ENCODE assay signal across 8 cellular contexts in genomic region chr10:70272925-70273316, GRCh38. TPM values are rescaled to one million over a fixed set of nuclear protein-coding genes. Genes with fewer than 3 reads are reported as not detected.
A peak's percentile ranks its signal among the peaks of the same experiment; 100 is the strongest.
DNase-seq lines count a peak whose midpoint lies in the region; ATAC-seq and TF ChIP-seq lines count a peak whose summit lies in the region.

No MANE protein-coding gene starts in this region.

- no peaks in the 10 kb centered on the region for H3K9me3 Mint-ChIP-seq in activated naive CD4-positive, alpha-beta T cell treated with anti-CD3 and anti-CD28 coated beads, Interleukin-2, amount 50 U/mL, for 72 hours
- H3K9me3 Mint-ChIP-seq in glutamatergic neuron (ENCODE audit: unreplicated experiment) = no peaks in the 10 kb centered on the region

- peak in 1 of 2 donors; percentile 12 for DNase-seq in activated naive CD4-positive, alpha-beta T cell treated with anti-CD3 and anti-CD28 coated beads, Interleukin-2, amount 50 U/mL, for 72 hours (ENCODE audit: low spot score in 2 of 2)
- no peak for DNase-seq in activated naive CD4-positive, alpha-beta T cell treated with Interleukin-2 at 50 U/mL for 16 hours
- DNase-seq in RWPE1 (ENCODE audit: low spot score) = peak; percentile 58
- DNase-seq in glutamatergic neuron = no peak
- DNase-seq in thoracic aorta (ENCODE audit: low spot score) = no peak
- no peak for DNase-seq in effector CD8-positive, alpha-beta T cell (lab: John Stamatoyannopoulos, UW)
- DNase-seq in NCI-H82 (lab: John Stamatoyannopoulos, UW) = no peak

- CTCF ChIA-PET in RWPE1 (lab: Yijun Ruan, JAX) = interaction anchor here (0.6 to 2.2 kb wide), 16 partner anchors 11 to 1886 kb away, joined by 3 to 17 read pairs (median 4); no protein-coding TSS in a partner anchor

- H3K27ac Mint-ChIP-seq in activated naive CD4-positive, alpha-beta T cell treated with anti-CD3 and anti-CD28 coated beads, Interleukin-2, amount 50 U/mL, for 72 hours = no peak overlapping the region
- no peak overlapping the region for H3K27ac Mint-ChIP-seq in glutamatergic neuron (ENCODE audit: unreplicated experiment)

- H3K27me3 ChIP-seq in thoracic aorta (replicated peaks; ENCODE audit: insufficient read depth) = no peaks in the 10 kb centered on the region

- no peak overlapping the region for H3K4me3 ChIP-seq in thoracic aorta

- H3K9me3 ChIP-seq in thoracic aorta = no peaks in the 10 kb centered on the region

- no peak overlapping the region for H3K27ac ChIP-seq in RWPE1
- no peak overlapping the region for H3K27ac ChIP-seq in thoracic aorta

- H3K4me3 Mint-ChIP-seq in glutamatergic neuron (ENCODE audit: unreplicated experiment) = no peak overlapping the region

- H3K4me1 Mint-ChIP-seq in glutamatergic neuron (ENCODE audit: low read depth, unreplicated experiment) = no peaks in the 10 kb centered on the region

- TF ChIP-seq CTCF in RWPE1 (conservative IDR thresholded peaks at IDR 0.05; ENCODE audit: low read depth) (peak; percentile 57), glutamatergic neuron (IDR thresholded peaks at IDR 0.05; ENCODE audit: partially characterized antibody, unreplicated experiment) (peak; percentile 75), thoracic aorta (IDR thresholded peaks at IDR 0.05) (peak; percentile 45)

- no peaks in the 10 kb centered on the region for H3K36me3 Mint-ChIP-seq in activated naive CD4-positive, alpha-beta T cell treated with anti-CD3 and anti-CD28 coated beads, Interleukin-2, amount 50 U/mL, for 72 hours
- peaks cover 5% of the 10 kb centered on the region for H3K36me3 Mint-ChIP-seq in glutamatergic neuron (ENCODE audit: unreplicated experiment)

- ATAC-seq in activated naive CD4-positive, alpha-beta T cell treated with anti-CD3 and anti-CD28 coated beads, Interleukin-2, amount 50 U/mL, for 72 hours = peak; percentile 92 to 95
- peak; percentile 56 for ATAC-seq in HG02885 (IDR thresholded peaks at IDR 0.05; ENCODE audit: poor library complexity, unreplicated experiment)
- no peak for ATAC-seq in thoracic aorta (ENCODE audit: insufficient number of reproducible peaks, low FRiP score, low read depth)

- POLR2A ChIA-PET in RWPE1 (lab: Yijun Ruan, JAX; ENCODE audit: low non-redundant PET) = no interaction called here

- H3K4me1 ChIP-seq in thoracic aorta (ENCODE audit: control insufficient read depth in 1 of 2, low read depth in 2 of 2) = no peaks in the 10 kb centered on the region

- peaks cover 1% of the 10 kb centered on the region for H3K27me3 Mint-ChIP-seq in glutamatergic neuron (ENCODE audit: unreplicated experiment)

- H3K36me3 ChIP-seq in thoracic aorta = no peaks in the 10 kb centered on the region

RNA-seq across cellular contexts. Expression of gene NPFFR1, which starts 10.9 kb away (rescaled TPM):
- not detected for total RNA-seq in activated naive CD4-positive, alpha-beta T cell treated with anti-CD3 and anti-CD28 coated beads, Interleukin-2, amount 50 U/mL, for 72 hours
- not detected for total RNA-seq in glutamatergic neuron (ENCODE audit: unreplicated experiment)
- total RNA-seq in thoracic aorta = under 1 TPM in 1 of 2 donors, not detected in 1; 0.14 TPM

RNA-seq across cellular contexts. Expression of gene PPA1, which starts 39.7 kb away (rescaled TPM):
- total RNA-seq in activated naive CD4-positive, alpha-beta T cell treated with anti-CD3 and anti-CD28 coated beads, Interleukin-2, amount 50 U/mL, for 72 hours = 100 to 1,000 TPM; 233 to 258 TPM
- total RNA-seq in glutamatergic neuron (ENCODE audit: unreplicated experiment) (82.4 TPM), thoracic aorta (10 to 100 TPM; 55.9 to 76.1 TPM)
